8 cellular contexts compared by ENCODE assay signal in genomic region chr5:151222769-151223446, GRCh38. TPM values are rescaled to one million over a fixed set of nuclear protein-coding genes. Genes with fewer than 3 reads are reported as not detected.
DNase-seq lines count a peak whose midpoint lies in the region; ATAC-seq lines count a peak whose summit lies in the region.

No MANE protein-coding gene starts in this region.

- no peaks in the 10 kb centered on the region for H3K9me3 Mint-ChIP-seq in naive thymus-derived CD8-positive, alpha-beta T cell

- H3K27ac Mint-ChIP-seq in naive thymus-derived CD8-positive, alpha-beta T cell = peak overlapping the region; percentile 93 to 100 (median 96)

- ATAC-seq in HG03095 (IDR thresholded peaks at IDR 0.05; ENCODE audit: unreplicated experiment) = peak; percentile 70
- ATAC-seq in naive thymus-derived CD8-positive, alpha-beta T cell = peak; percentile 50 to 58

- H3K4me1 Mint-ChIP-seq in naive thymus-derived CD8-positive, alpha-beta T cell = peaks cover 44 to 75% (median 65%) of the 10 kb centered on the region in 4 donors

- H3K4me3 Mint-ChIP-seq in naive thymus-derived CD8-positive, alpha-beta T cell = peak overlapping the region; percentile 82 to 96 (median 94)

- peaks cover 0 to 21% (median 14%) of the 10 kb centered on the region in 3 donors for H3K36me3 Mint-ChIP-seq in naive thymus-derived CD8-positive, alpha-beta T cell

- DNase-seq in NK-92 treated with Interleukin-12 subunit alpha and Interleukin-12 subunit beta, amount 100 ng/mL, for 24 hours (lab: John Stamatoyannopoulos, UW) = peak; percentile 60
- DNase-seq in NK-92 (lab: John Stamatoyannopoulos, UW; ENCODE audit: unreplicated experiment) (no peak), T-helper 9 cell (peak; percentile 34), COR-L47 (lab: John Stamatoyannopoulos, UW) (no peak), MV-4-11 (lab: John Stamatoyannopoulos, UW) (no peak)
- peak; percentile 30 for DNase-seq in effector CD4-positive, alpha-beta T cell
- peak in 6 of 10 donors; percentile 31 to 77 (median 38) for DNase-seq in naive thymus-derived CD8-positive, alpha-beta T cell

- POLR2A ChIA-PET in naive thymus-derived CD8-positive, alpha-beta T cell (lab: Charles Lee) = interaction anchor here (0.8 to 8.1 kb wide), 24 partner anchors 10 to 549 kb away, joined by 3 to 233 read pairs (median 8); partner anchors contain the start of genes G3BP1 and GM2A

- no peaks in the 10 kb centered on the region for H3K27me3 Mint-ChIP-seq in naive thymus-derived CD8-positive, alpha-beta T cell

RNA-seq across cellular contexts. Expression of gene CCDC69, which starts 1.0 kb away (rescaled TPM):
- total RNA-seq in naive thymus-derived CD8-positive, alpha-beta T cell = 100 to 1,000 TPM; 131 to 151 TPM
- 100 to 1,000 TPM in 1 of 3 donors, 10 to 100 TPM in 2; 79.8 to 130 (median 98.1) TPM for polyA plus RNA-seq in naive thymus-derived CD8-positive, alpha-beta T cell

RNA-seq across cellular contexts. Expression of gene GM2A, which starts 30.1 kb away (rescaled TPM):
- 10 to 100 TPM; 12.5 to 13.8 TPM for total RNA-seq in naive thymus-derived CD8-positive, alpha-beta T cell
- 1 to 10 TPM; 3.8 to 6.5 (median 5.6) TPM for polyA plus RNA-seq in naive thymus-derived CD8-positive, alpha-beta T cell

Comparison
In these comparisons a context has a peak if more than half of its experiments do, and no peak if none do; other contexts are left out.
1. DNase-seq: peak in NK-92 treated with Interleukin-12 subunit alpha and Interleukin-12 subunit beta, amount 100 ng/mL, for 24 hours (single experiment), T-helper 9 cell (single experiment), effector CD4-positive, alpha-beta T cell (single experiment) and naive thymus-derived CD8-positive, alpha-beta T cell (6 of 10); none in NK-92 (single experiment), COR-L47 (single experiment) and MV-4-11 (single experiment).